ENCODE assay signal across 18 cellular contexts in genomic region chr1:218735436-218735835, GRCh38.
A peak's percentile ranks its signal among the peaks of the same experiment; 100 is the strongest.
DNase-seq lines count a peak whose midpoint lies in the region; ATAC-seq and TF ChIP-seq lines count a peak whose summit lies in the region.
"Had no signal": no experiment of that assay in that cellular context is flagged by ENCODE, and none has a peak within 500 bp of the region (broad histone marks: within the 10 kb centered on the region; RNA-seq: fewer than 3 reads in every experiment).

No MANE protein-coding gene starts in this region.

- H3K9ac ChIP-seq in IMR-90 (ENCODE audit: low read depth, low read length), result peak overlapping the region; percentile 20; the same call in 1 of the 2 replicates
- H3K9ac ChIP-seq: neural progenitor cell had no signal

- no peaks in the 10 kb centered on the region for H3K79me1 ChIP-seq in IMR-90 (ENCODE audit: low read depth in 1 of 2, low read length in 2 of 2)

- peak overlapping the region; percentile 82 for H2BK120ac ChIP-seq in IMR-90 (ENCODE audit: low read depth, low read length)

- H3K4me3 ChIP-seq in IMR-90 (ENCODE audit: insufficient read depth, low read depth, low read length), result no peak overlapping the region
- H3K4me3 ChIP-seq in WERI-Rb-1 (ENCODE audit: low read depth, low read length), result no peak overlapping the region
- H3K4me3 ChIP-seq: A549, lower lobe of right lung, neural progenitor cell, right lobe of liver had no signal

- H4K20me1 ChIP-seq in IMR-90 (ENCODE audit: insufficient read depth, low read length), result no peaks in the 10 kb centered on the region

- H3K4me2 ChIP-seq in IMR-90 (ENCODE audit: low read depth, low read length), result peak overlapping the region; percentile 43; the same call in 1 of the 2 replicates
- H3K4me2 ChIP-seq: A549, neural progenitor cell had no signal

- no peak overlapping the region for H2AK5ac ChIP-seq in IMR-90 (ENCODE audit: low read depth, low read length)

- peaks cover 37% of the 10 kb centered on the region for H3K4me1 Mint-ChIP-seq in chondrocyte (ENCODE audit: low read depth)
- H3K4me1 Mint-ChIP-seq: IgD-negative memory B cell; neural progenitor cell; stimulated activated memory B cell treated with anti-CD40 and anti-IgM and Interleukin-4, amounts not matched to agents 10 μg/mL and 1 μg/mL and 100 μg/mL, for 72 hours; WTC11 had no signal

- intact Hi-C loops in IMR-90 (cut with micrococcal nuclease), result no loop called here

- peak; percentile 88 for ATAC-seq in IMR-90 (ENCODE audit: low read depth)
- ATAC-seq in HG03469 (IDR thresholded peaks at IDR 0.05; ENCODE audit: unreplicated experiment), result no peak
- ATAC-seq: A549; stimulated activated memory B cell treated with anti-CD40 and anti-IgM and Interleukin-4, amounts not matched to agents 10 μg/mL and 1 μg/mL and 100 μg/mL, for 72 hours; WTC11 had no signal

- in situ Hi-C loops in IMR-90 (cut with MboI; ENCODE audit: low sequenced_read_pairs), result no loop called here

- no peak overlapping the region for H3K4me3 Mint-ChIP-seq in chondrocyte (ENCODE audit: unreplicated experiment)
- H3K4me3 Mint-ChIP-seq: activated naive CD4-positive, alpha-beta T cell treated with anti-CD3 and anti-CD28 coated beads for 36 hours; IgD-negative memory B cell; neural progenitor cell; stimulated activated memory B cell treated with anti-CD40 and anti-IgM and Interleukin-4, amounts not matched to agents 10 μg/mL and 1 μg/mL and 100 μg/mL, for 72 hours; WTC11 had no signal

- H3K27ac ChIP-seq in IMR-90 (ENCODE audit: insufficient read depth, low read length) (peak overlapping the region; percentile 82; the same call in 1 of the 2 replicates), WERI-Rb-1 (no peak overlapping the region)
- H3K27ac ChIP-seq: lower lobe of right lung, neural progenitor cell, right lobe of liver had no signal

- 0 out of 3 replicates have a peak overlapping the region, but pooled peaks have one; percentile 22 for H2BK15ac ChIP-seq in IMR-90 (ENCODE audit: low read depth, low read length)

- peaks cover 5% of the 10 kb centered on the region; the same call in 1 of the 2 replicates for H3K4me1 ChIP-seq in IMR-90 (ENCODE audit: control insufficient read depth, insufficient read depth, low read length)
- H3K4me1 ChIP-seq: lower lobe of right lung, neural progenitor cell, right lobe of liver had no signal

- H2AK9ac ChIP-seq in IMR-90 (replicated peaks; ENCODE audit: low read depth, low read length, poor library complexity), result no peak overlapping the region

- H3K27ac Mint-ChIP-seq in chondrocyte (ENCODE audit: unreplicated experiment), result peak overlapping the region; percentile 39
- H3K27ac Mint-ChIP-seq: activated naive CD4-positive, alpha-beta T cell treated with anti-CD3 and anti-CD28 coated beads for 36 hours; IgD-negative memory B cell; neural progenitor cell; stimulated activated memory B cell treated with anti-CD40 and anti-IgM and Interleukin-4, amounts not matched to agents 10 μg/mL and 1 μg/mL and 100 μg/mL, for 72 hours; WTC11 had no signal

- no peak for TF ChIP-seq CTCF in IMR-90 (conservative IDR thresholded peaks at IDR 0.05; ENCODE audit: low read depth, low read length)
- no peak for TF ChIP-seq CTCF in chondrocyte (IDR thresholded peaks at IDR 0.05)
- TF ChIP-seq CTCF in WERI-Rb-1 (IDR thresholded peaks at IDR 0.05; ENCODE audit: low read depth, low read length), result no peak

- CTCF ChIA-PET in IMR-90 (lab: Yijun Ruan, JAX), result interaction anchor here (0.6 kb wide), 2 partner anchors 11 to 261 kb away, joined by 3 to 4 read pairs; no protein-coding TSS in a partner anchor

- DNase-seq in A172 (ENCODE audit: low spot score), result peak; percentile 55
- peak; percentile 90 for DNase-seq in IMR-90
- DNase-seq in chondrocyte (ENCODE audit: low spot score), result no peak
- DNase-seq in iris pigment epithelial cell (ENCODE audit: low read depth), result peak; percentile 87
- no peak for DNase-seq in NCI-H1930 (lab: John Stamatoyannopoulos, UW)
- no peak for DNase-seq in hypothalamus (lab: John Stamatoyannopoulos, UW)
- no peak for DNase-seq in WERI-Rb-1
- DNase-seq: activated naive CD4-positive, alpha-beta T cell treated with anti-CD3 and anti-CD28 coated beads for 36 hours; lower lobe of right lung; NCI-H1417 treated with DMSO at 0.1 percent for 48 hours; NCI-H446; right lobe of liver had no signal

- POLR2A ChIA-PET in IMR-90 (lab: Charles Lee; ENCODE audit: unreplicated experiment), result no interaction called here

- no peaks in the 10 kb centered on the region for H3K27me3 Mint-ChIP-seq in chondrocyte (ENCODE audit: low read depth)
- H3K27me3 Mint-ChIP-seq: stimulated activated memory B cell treated with anti-CD40 and anti-IgM and Interleukin-4, amounts not matched to agents 10 μg/mL and 1 μg/mL and 100 μg/mL, for 72 hours had no signal

- H3K9me1 ChIP-seq in IMR-90 (ENCODE audit: insufficient read depth, low read length), result no peaks in the 10 kb centered on the region

- no peak for TF ChIP-seq POLR2A in IMR-90 (IDR thresholded peaks at IDR 0.05; ENCODE audit: low read depth, low read length)

- peak overlapping the region in 1 of 2 experiments; percentile 79; a peak in 2 of 4 replicates for H4K8ac ChIP-seq in IMR-90 (ENCODE audit: low read depth in 2 of 2, low read length in 2 of 2)

- H3K9me3 Mint-ChIP-seq in chondrocyte (ENCODE audit: low read depth), result no peaks in the 10 kb centered on the region
- H3K9me3 Mint-ChIP-seq: neural progenitor cell had no signal

- peak overlapping the region; percentile 71; the same call in 1 of the 2 replicates for H3K14ac ChIP-seq in IMR-90 (replicated peaks; ENCODE audit: low read depth, low read length)

- no peaks in the 10 kb centered on the region for H3K27me3 ChIP-seq in IMR-90 (ENCODE audit: control insufficient read depth, insufficient read depth, low read length)
- H3K27me3 ChIP-seq in WERI-Rb-1 (ENCODE audit: insufficient read depth, low read depth, severe bottlenecking), result no peaks in the 10 kb centered on the region
- H3K27me3 ChIP-seq: neural progenitor cell, right lobe of liver had no signal

- dilution Hi-C loops in IMR-90 (cut with HindIII; ENCODE audit: low sequenced_read_pairs, unreplicated experiment), result no loop called here

- H2AFZ ChIP-seq in IMR-90 (replicated peaks; ENCODE audit: low read length, poor library complexity), result no peak overlapping the region
- H2AFZ ChIP-seq: neural progenitor cell had no signal

- H3K23ac ChIP-seq in IMR-90 (ENCODE audit: low read depth, low read length), result peak overlapping the region; percentile 33

- peak overlapping the region; percentile 85; the same call in 1 of the 2 replicates for H3K18ac ChIP-seq in IMR-90 (ENCODE audit: low read depth, low read length)

- H2BK20ac ChIP-seq in IMR-90 (ENCODE audit: low read depth, low read length), result peak overlapping the region; percentile 92

- H3K9me3 ChIP-seq in IMR-90 (ENCODE audit: control insufficient read depth, insufficient read depth, low read length) (no peaks in the 10 kb centered on the region), WERI-Rb-1 (ENCODE audit: severe bottlenecking) (no peaks in the 10 kb centered on the region)
- H3K9me3 ChIP-seq: lower lobe of right lung, right lobe of liver had no signal

- H3K36me3 ChIP-seq in IMR-90 (ENCODE audit: control insufficient read depth, insufficient read depth, low read length) (no peaks in the 10 kb centered on the region), WERI-Rb-1 (no peaks in the 10 kb centered on the region)
- H3K36me3 ChIP-seq: lower lobe of right lung, neural progenitor cell, right lobe of liver had no signal

- H3K56ac ChIP-seq in IMR-90 (ENCODE audit: extremely low read depth, insufficient read depth, low read length), result no peak overlapping the region

- peak; percentile 10; the same call in 1 of the 2 replicates for TF ChIP-seq RAD21 in IMR-90 (IDR thresholded peaks at IDR 0.05; ENCODE audit: low read length)

- BruUV-seq in IMR-90 (replicated peaks; lab: Mats Ljungman, UMichigan), result no TSS peak

- H4K5ac ChIP-seq in IMR-90 (ENCODE audit: low read depth, low read length), result peak overlapping the region; percentile 91; the same call in 1 of the 2 replicates

- peak overlapping the region; percentile 59; the same call in 1 of the 2 replicates for H3K4ac ChIP-seq in IMR-90 (ENCODE audit: low read depth, low read length)

- peak overlapping the region; percentile 77 for H2BK5ac ChIP-seq in IMR-90 (ENCODE audit: low read depth, low read length, poor library complexity, severe bottlenecking)

- H4K91ac ChIP-seq in IMR-90 (ENCODE audit: insufficient read depth, low read depth, low read length), result 0 out of 2 replicates have a peak overlapping the region, but pooled peaks have one; percentile 65

- H3K36me3 Mint-ChIP-seq in chondrocyte (ENCODE audit: low read depth), result no peaks in the 10 kb centered on the region
- H3K36me3 Mint-ChIP-seq: IgD-negative memory B cell; neural progenitor cell; stimulated activated memory B cell treated with anti-CD40 and anti-IgM and Interleukin-4, amounts not matched to agents 10 μg/mL and 1 μg/mL and 100 μg/mL, for 72 hours had no signal

TF ChIP-seq in IMR-90, 13 proteins besides CTCF, POLR2A, EP300 and RAD21:
- TF ChIP-seq SMC3 (IDR thresholded peaks at IDR 0.05; ENCODE audit: low read depth, low read length) (no peak), FOS (IDR thresholded peaks at IDR 0.05; ENCODE audit: low read depth, low read length) (0 out of 2 replicates have a peak, but pooled peaks have one; percentile 9), RCOR1 (IDR thresholded peaks at IDR 0.05; ENCODE audit: insufficient replicate concordance, low read length) (no peak), CEBPB (IDR thresholded peaks at IDR 0.05; ENCODE audit: low read depth, low read length) (peak; percentile 88)

Comparison
In these comparisons a context has a peak if more than half of its experiments do, and no peak if none do; other contexts are left out.
1. DNase-seq: peak in A172 (single experiment), IMR-90 (single experiment) and iris pigment epithelial cell (single experiment); none in chondrocyte (single experiment), NCI-H1930 (0 of 2), hypothalamus (0 of 51) and WERI-Rb-1 (single experiment).